ENCODE assay signal across 24 cellular contexts in the genomic region with DNA sequence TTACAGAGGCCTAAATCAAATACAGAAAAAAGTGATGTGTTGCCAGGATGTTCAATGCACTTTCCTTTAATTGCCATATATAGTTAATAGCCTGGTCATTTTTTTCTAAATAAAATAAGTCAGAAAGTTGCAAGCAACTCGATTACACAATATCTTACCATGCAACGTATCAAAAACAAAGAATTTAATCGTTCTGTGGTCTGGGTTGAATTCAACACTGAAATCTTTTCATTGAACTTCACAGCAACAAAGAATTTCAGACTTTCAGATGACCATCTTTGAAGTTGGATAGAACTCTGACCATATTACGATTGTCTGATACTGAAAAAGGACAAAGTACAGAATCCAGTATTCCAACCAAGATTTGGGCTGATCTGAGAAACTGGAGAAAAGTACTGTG.
A peak's percentile ranks its signal among the peaks of the same experiment; 100 is the strongest.
DNase-seq lines count a peak whose midpoint lies in the region; ATAC-seq, FAIRE-seq and TF ChIP-seq lines count a peak whose summit lies in the region.
"Had no signal": no experiment of that assay in that cellular context is flagged by ENCODE, and none has a peak within 500 bp of the region (broad histone marks: within the 10 kb centered on the region; RNA-seq: fewer than 3 reads in every experiment).

No MANE protein-coding gene starts in this region.

- no peaks in the 10 kb centered on the region; a peak in 1 of 4 replicates for H3K79me1 ChIP-seq in IMR-90 (ENCODE audit: low read depth in 1 of 2, low read length in 2 of 2)

- H4K5ac ChIP-seq in IMR-90 (ENCODE audit: low read depth, low read length) = no peak overlapping the region

- no peak overlapping the region for H2BK20ac ChIP-seq in IMR-90 (ENCODE audit: low read depth, low read length)

- H3K9ac ChIP-seq in IMR-90 (ENCODE audit: low read depth, low read length) (no peak overlapping the region), astrocyte (ENCODE audit: low read length) (no peak overlapping the region)
- H3K9ac ChIP-seq: BLaER1 treated with 17β-estradiol and CSF1 and Interleukin-3, amounts not matched to agents 10 nM and 100 nM had no signal

- H3K9me3 Mint-ChIP-seq in astrocyte (ENCODE audit: unreplicated experiment) (no peaks in the 10 kb centered on the region), T-cell (no peaks in the 10 kb centered on the region)
- H3K9me3 Mint-ChIP-seq: CD8-positive, alpha-beta T cell had no signal

- H3K4me2 ChIP-seq in IMR-90 (ENCODE audit: low read depth, low read length) (no peak overlapping the region), astrocyte (ENCODE audit: low read length) (no peak overlapping the region)
- H3K4me2 ChIP-seq: BLaER1 treated with 17β-estradiol and CSF1 and Interleukin-3, amounts not matched to agents 10 nM and 100 nM had no signal

- POLR2A ChIA-PET in IMR-90 (lab: Charles Lee; ENCODE audit: unreplicated experiment) = no interaction called here
- POLR2A ChIA-PET in T-cell (lab: Charles Lee) = no interaction called here

- CTCF ChIA-PET in IMR-90 (lab: Yijun Ruan, JAX) = interaction anchor here (2.2 to 2.5 kb wide), 2 partner anchors 10 to 177 kb away, joined by 5 to 15 read pairs; no protein-coding TSS in a partner anchor
- CTCF ChIA-PET in T-cell (lab: Charles Lee) = interaction anchor here in 1 of 2 donors (1.0 kb wide), 1 partner anchor 1058 kb away, joined by 3 read pairs; no protein-coding TSS in a partner anchor

- in situ Hi-C loops in IMR-90 (cut with MboI; ENCODE audit: low sequenced_read_pairs) = no loop called here

- WGBS in IMR-90 (ENCODE audit: extremely low coverage in 2 of 2, insufficient read length in 1 of 2), 2 experiments = no CpG with 5 or more reads among the region's 4 CpGs

- no peak overlapping the region for H2BK5ac ChIP-seq in IMR-90 (ENCODE audit: low read depth, low read length, poor library complexity, severe bottlenecking)

- H4K20me1 ChIP-seq in IMR-90 (ENCODE audit: insufficient read depth, low read length) = no peaks in the 10 kb centered on the region
- H4K20me1 ChIP-seq in astrocyte (ENCODE audit: insufficient read depth, low read length) = no peaks in the 10 kb centered on the region
- H4K20me1 ChIP-seq: BLaER1 treated with 17β-estradiol and CSF1 and Interleukin-3, amounts not matched to agents 10 nM and 100 nM had no signal

- no peak overlapping the region for H3K23ac ChIP-seq in IMR-90 (ENCODE audit: low read depth, low read length)

- no peak for TF ChIP-seq RAD21 in IMR-90 (IDR thresholded peaks at IDR 0.05; ENCODE audit: low read length)

- no peak for FAIRE-seq in astrocyte (lab: Jason Lieb, UNC)
- FAIRE-seq: A204.1, GM19239, H54, RCC 7860 had no signal

- no TSS peak for BruUV-seq in IMR-90 (replicated peaks; lab: Mats Ljungman, UMichigan)

- no peak overlapping the region for H4K91ac ChIP-seq in IMR-90 (ENCODE audit: insufficient read depth, low read depth, low read length)

- H2AFZ ChIP-seq in IMR-90 (replicated peaks; ENCODE audit: low read length, poor library complexity) (no peak overlapping the region), astrocyte (ENCODE audit: low read depth, low read length) (no peak overlapping the region)

- DNase-seq in AG08395 (ENCODE audit: low spot score) (peak; percentile 10), IMR-90 (no peak), astrocyte (ENCODE audit: low read depth) (peak; percentile 18), fibroblast of the aortic adventitia (ENCODE audit: low read depth) (peak; percentile 41), NCI-H187 (lab: John Stamatoyannopoulos, UW) (no peak), midbrain (lab: John Stamatoyannopoulos, UW) (no peak), T-cell (no peak)
- DNase-seq: CD8-positive, alpha-beta T cell; EL; GF-D8; Kasumi-1; NCI-H1694; NCI-H2081 treated with DMSO at 0.1 percent for 48 hours; NCI-H2171 treated with DMSO at 0.1 percent for 48 hours; NCI-H446; NCI-H526; OCI-M1; SJCRH30 had no signal

- H3K18ac ChIP-seq in IMR-90 (ENCODE audit: low read depth, low read length) = no peak overlapping the region

- no peak overlapping the region for H2AK5ac ChIP-seq in IMR-90 (ENCODE audit: low read depth, low read length)

- ATAC-seq in IMR-90 (ENCODE audit: low read depth) (no peak), T-cell (replicated peaks in 1 of 4) (no peak), HG02798 (IDR thresholded peaks at IDR 0.05; ENCODE audit: poor library complexity, unreplicated experiment) (no peak)
- ATAC-seq: CD8-positive, alpha-beta T cell had no signal

- H3K27ac ChIP-seq in IMR-90 (ENCODE audit: insufficient read depth, low read length) = no peak overlapping the region
- no peak overlapping the region for H3K27ac ChIP-seq in astrocyte (ENCODE audit: low read depth, low read length)
- H3K27ac ChIP-seq: BLaER1 treated with 17β-estradiol and CSF1 and Interleukin-3, amounts not matched to agents 10 nM and 100 nM; SJCRH30 had no signal

- H3K36me3 Mint-ChIP-seq in astrocyte (ENCODE audit: low read depth, unreplicated experiment) (no peaks in the 10 kb centered on the region), T-cell (no peaks in the 10 kb centered on the region)
- H3K36me3 Mint-ChIP-seq: CD8-positive, alpha-beta T cell had no signal

- H3K27ac Mint-ChIP-seq in astrocyte (ENCODE audit: unreplicated experiment) = no peak overlapping the region
- H3K27ac Mint-ChIP-seq in T-cell = no peak overlapping the region
- H3K27ac Mint-ChIP-seq: CD8-positive, alpha-beta T cell had no signal

- H3K4ac ChIP-seq in IMR-90 (ENCODE audit: low read depth, low read length) = no peak overlapping the region

- H3K79me2 ChIP-seq in astrocyte (ENCODE audit: insufficient read depth, low read length) = no peaks in the 10 kb centered on the region

- H3K36me3 ChIP-seq in IMR-90 (ENCODE audit: control insufficient read depth, insufficient read depth, low read length) (no peaks in the 10 kb centered on the region), astrocyte (ENCODE audit: insufficient read depth, low read length) (no peaks in the 10 kb centered on the region)
- H3K36me3 ChIP-seq: BLaER1 treated with 17β-estradiol and CSF1 and Interleukin-3, amounts not matched to agents 10 nM and 100 nM; SJCRH30 had no signal

- dilution Hi-C loops in IMR-90 (cut with HindIII; ENCODE audit: low sequenced_read_pairs, unreplicated experiment) = no loop called here

- peaks cover 9% of the 10 kb centered on the region for H3K9me1 ChIP-seq in IMR-90 (ENCODE audit: insufficient read depth, low read length)

- H3K4me3 Mint-ChIP-seq in astrocyte (ENCODE audit: unreplicated experiment) = no peak overlapping the region
- no peak overlapping the region for H3K4me3 Mint-ChIP-seq in T-cell
- H3K4me3 Mint-ChIP-seq: CD8-positive, alpha-beta T cell had no signal

- no peak overlapping the region for H2AK9ac ChIP-seq in IMR-90 (replicated peaks; ENCODE audit: low read depth, low read length, poor library complexity)

- H3K14ac ChIP-seq in IMR-90 (replicated peaks; ENCODE audit: low read depth, low read length) = no peak overlapping the region

- H3K4me1 Mint-ChIP-seq in astrocyte (ENCODE audit: low read depth, unreplicated experiment) (peaks cover 24% of the 10 kb centered on the region), T-cell (no peaks in the 10 kb centered on the region)

- no peak for TF ChIP-seq POLR2A in IMR-90 (IDR thresholded peaks at IDR 0.05; ENCODE audit: low read depth, low read length)

- H3K56ac ChIP-seq in IMR-90 (ENCODE audit: extremely low read depth, insufficient read depth, low read length) = no peak overlapping the region

- no peaks in the 10 kb centered on the region for H3K9me3 ChIP-seq in IMR-90 (ENCODE audit: control insufficient read depth, insufficient read depth, low read length)
- no peaks in the 10 kb centered on the region for H3K9me3 ChIP-seq in astrocyte (ENCODE audit: insufficient read depth, low read depth, low read length)
- H3K9me3 ChIP-seq: BLaER1 treated with 17β-estradiol and CSF1 and Interleukin-3, amounts not matched to agents 10 nM and 100 nM; SJCRH30 had no signal

- H3K27me3 Mint-ChIP-seq in astrocyte (ENCODE audit: low read depth, unreplicated experiment) (peaks cover 6% of the 10 kb centered on the region), T-cell (peaks cover 0 to 4% of the 10 kb centered on the region in 2 donors)

- no peaks in the 10 kb centered on the region for H3K27me3 ChIP-seq in IMR-90 (ENCODE audit: control insufficient read depth, insufficient read depth, low read length)
- H3K27me3 ChIP-seq in astrocyte (ENCODE audit: insufficient read depth, low read length) = no peaks in the 10 kb centered on the region
- H3K27me3 ChIP-seq: BLaER1 treated with 17β-estradiol and CSF1 and Interleukin-3, amounts not matched to agents 10 nM and 100 nM had no signal

- intact Hi-C loops in IMR-90 (cut with micrococcal nuclease) = loop anchor here (5.0 kb wide), 2 partner anchors 388 to 1058 kb away; no protein-coding TSS in a partner anchor

- TF ChIP-seq CTCF in IMR-90 (conservative IDR thresholded peaks at IDR 0.05; ENCODE audit: low read depth, low read length) (no peak), astrocyte (IDR thresholded peaks at IDR 0.05; ENCODE audit: insufficient read depth, low read depth, low read length) (no peak), fibroblast of the aortic adventitia (IDR thresholded peaks at IDR 0.05; ENCODE audit: insufficient read depth, low read length) (no peak)

- H4K8ac ChIP-seq in IMR-90 (ENCODE audit: low read depth in 2 of 2, low read length in 2 of 2) = no peak overlapping the region

- no peak overlapping the region for H2BK120ac ChIP-seq in IMR-90 (ENCODE audit: low read depth, low read length)

- H3K4me3 ChIP-seq in IMR-90 (ENCODE audit: insufficient read depth, low read depth, low read length) = no peak overlapping the region
- H3K4me3 ChIP-seq in astrocyte (ENCODE audit: insufficient read depth, low read depth, low read length) = no peak overlapping the region
- H3K4me3 ChIP-seq in fibroblast of the aortic adventitia (ENCODE audit: low read depth, low read length) = no peak overlapping the region
- H3K4me3 ChIP-seq: BLaER1 treated with 17β-estradiol and CSF1 and Interleukin-3, amounts not matched to agents 10 nM and 100 nM; SJCRH30 had no signal

- H3K4me1 ChIP-seq in IMR-90 (ENCODE audit: control insufficient read depth, insufficient read depth, low read length) (peaks cover 3% of the 10 kb centered on the region), astrocyte (ENCODE audit: insufficient read depth, low read length) (peaks cover 9% of the 10 kb centered on the region)
- H3K4me1 ChIP-seq: BLaER1 treated with 17β-estradiol and CSF1 and Interleukin-3, amounts not matched to agents 10 nM and 100 nM; SJCRH30 had no signal

- H2BK15ac ChIP-seq in IMR-90 (ENCODE audit: low read depth, low read length) = no peak overlapping the region

TF ChIP-seq in IMR-90, 13 proteins besides CTCF, POLR2A, EP300 and RAD21:
- TF ChIP-seq CEBPB (IDR thresholded peaks at IDR 0.05; ENCODE audit: low read depth, low read length) (peak; percentile 48), NFE2L2 (IDR thresholded peaks at IDR 0.05; ENCODE audit: low read depth, low read length) (no peak)

Comparison
In these comparisons a context has a peak if more than half of its experiments do, and no peak if none do; other contexts are left out.
1. DNase-seq: peak in AG08395 (single experiment), astrocyte (single experiment) and fibroblast of the aortic adventitia (single experiment); none in IMR-90 (single experiment), NCI-H187 (0 of 2), midbrain (single experiment) and T-cell (0 of 34).